28 cellular contexts compared by ENCODE assay signal in genomic region chr15:89248584-89248983, GRCh38. TPM values are rescaled to one million over a fixed set of nuclear protein-coding genes. Genes with fewer than 3 reads are reported as not detected.
DNase-seq lines count a peak whose midpoint lies in the region; ATAC-seq, FAIRE-seq and TF ChIP-seq lines count a peak whose summit lies in the region.
"Had no signal": no experiment of that assay in that cellular context is flagged by ENCODE, and none has a peak within 500 bp of the region (broad histone marks: within the 10 kb centered on the region; RNA-seq: fewer than 3 reads in every experiment).

No MANE protein-coding gene starts in this region.

- no peaks in the 10 kb centered on the region; a peak in 1 of 5 replicates for H3K27me3 ChIP-seq in HepG2 (ENCODE audit: control insufficient read depth in 1 of 2, insufficient read depth in 2 of 2, low read length in 2 of 2)
- H3K27me3 ChIP-seq in right lobe of liver, result no peaks in the 10 kb centered on the region
- no peaks in the 10 kb centered on the region for H3K27me3 ChIP-seq in K562 (ENCODE audit: control insufficient read depth in 2 of 2, insufficient read depth in 2 of 2, low read length in 2 of 2)
- H3K27me3 ChIP-seq: BE2C, BLaER1 had no signal

- H2AFZ ChIP-seq in HepG2 (ENCODE audit: low read length) (no peak overlapping the region), K562 (ENCODE audit: low read depth, low read length) (no peak overlapping the region)

- TF ChIP-seq POLR2A in HepG2 (IDR thresholded peaks at IDR 0.05; ENCODE audit: insufficient read depth in 1 of 2, low read depth in 2 of 2, low read length in 2 of 2), result no peak
- no peak for TF ChIP-seq POLR2A in right lobe of liver (IDR thresholded peaks at IDR 0.05)
- TF ChIP-seq POLR2A in K562 (conservative IDR thresholded peaks at IDR 0.05), result no peak

- no peak for ATAC-seq in HepG2
- ATAC-seq in right lobe of liver, result no peak
- ATAC-seq in K562, result no peak

- FAIRE-seq in HepG2 (lab: Jason Lieb, UNC) (no peak), K562 (lab: Jason Lieb, UNC) (no peak)
- FAIRE-seq: GM12891, GM19239 had no signal

- in situ Hi-C loops in HepG2 (cut with HindIII; ENCODE audit: extremely low pct_ligation_motif_present, low pct_unique_long_range_greater_than_20kb), result no loop called here
- in situ Hi-C loops in K562 (cut with MboI), result no loop called here

- TF ChIP-seq RAD21 in HepG2 (CRISPR knock-in tag; IDR thresholded peaks at IDR 0.05) (no peak), K562 (CRISPR knock-in tag; conservative IDR thresholded peaks at IDR 0.05 in 1 of 2, IDR thresholded peaks at IDR 0.05 in 1 of 2) (no peak)

- H4K20me1 ChIP-seq in HepG2 (ENCODE audit: insufficient read depth, low read length) (no peaks in the 10 kb centered on the region), K562 (replicated peaks; ENCODE audit: control insufficient read depth, insufficient read depth, low read length) (0 out of 2 replicates have a peak, but pooled peaks cover 10% of the 10 kb centered on the region)

- TF ChIP-seq CTCF in HepG2 (CRISPR knock-in tag; IDR thresholded peaks at IDR 0.05) (no peak), right lobe of liver (IDR thresholded peaks at IDR 0.05) (no peak), K562 (IDR thresholded peaks at IDR 0.05 in 2 of 3, conservative IDR thresholded peaks at IDR 0.05 in 1 of 3; ENCODE audit: insufficient read depth in 2 of 3, low read depth in 1 of 3, low read length in 3 of 3) (no peak)

- H3K4me1 ChIP-seq in HepG2 (ENCODE audit: insufficient read depth, low read length) (peaks cover 12% of the 10 kb centered on the region), right lobe of liver (peaks cover 0 to 6% (median 0%) of the 10 kb centered on the region in 4 donors), K562 (replicated peaks in 1 of 2; ENCODE audit: control insufficient read depth in 2 of 2, insufficient read depth in 2 of 2, low read length in 2 of 2) (peaks cover 8 to 10% of the 10 kb centered on the region in 2 experiments; a peak in 4 of 5 replicates)
- H3K4me1 ChIP-seq: BE2C had no signal

- 96% methylated on average over 2 of the region's 2 CpGs for WGBS in HepG2 (ENCODE audit: low lambda C conversion rate)
- WGBS in right lobe of liver (ENCODE audit: insufficient coverage, low coverage, low lambda C conversion rate, missing lambda C conversion rate), result 95% methylated on average over 2 of the region's 2 CpGs
- WGBS in K562 (ENCODE audit: insufficient coverage, low coverage, missing lambda C conversion rate), result 96% methylated on average over 2 of the region's 2 CpGs

- DNase-seq in HepG2 (ENCODE audit: low spot score), result no peak
- DNase-seq in right lobe of liver, result no peak
- no peak for DNase-seq in K562 (ENCODE audit: extremely low read depth in 1 of 4, low spot score in 3 of 4)
- no peak for DNase-seq in KG1 (lab: John Stamatoyannopoulos, UW)
- DNase-seq in GM03348 (ENCODE audit: low spot score), result no peak
- DNase-seq: ACHN; BE2C; C1 segment of cervical spinal cord; CD4-positive, alpha-beta memory T cell; CD4-positive, CD25-positive, alpha-beta regulatory T cell; CD8-positive, alpha-beta memory T cell; COR-L47; DMS 273 treated with DMSO at 0.1 percent for 48 hours; DMS153; DMS53; DMS79; DND-41; EL; GDM1 had no signal

- intact Hi-C loops in HepG2 (cut with micrococcal nuclease; ENCODE audit: unreplicated experiment), result no loop called here
- intact Hi-C loops in right lobe of liver (cut with DNase I), result no loop called here
- intact Hi-C loops in K562 (cut with micrococcal nuclease), result no loop called here

- POLR2A ChIA-PET in HepG2 (lab: Yijun Ruan, JAX) (no interaction called here), K562 (lab: Yijun Ruan, JAX) (interaction anchor here (0.7 kb wide), 1 partner anchor 8 kb away, joined by 4 read pairs; no protein-coding TSS in a partner anchor)

- BruUV-seq in HepG2 (replicated peaks; lab: Mats Ljungman, UMichigan) (no TSS peak), K562 (replicated peaks; lab: Mats Ljungman, UMichigan) (no TSS peak)

- TF ChIP-seq EP300 in HepG2 (IDR thresholded peaks at IDR 0.05; ENCODE audit: low read depth in 2 of 2, low read length in 2 of 2), result no peak
- no peak for TF ChIP-seq EP300 in HepG2 (CRISPR knock-in tag; IDR thresholded peaks at IDR 0.05; ENCODE audit: borderline replicate concordance)
- no peak for TF ChIP-seq EP300 in K562 (IDR thresholded peaks at IDR 0.05; ENCODE audit: low read length)

- peaks cover 3 to 12% of the 10 kb centered on the region in 2 experiments; a peak in 3 of 5 replicates for H3K36me3 ChIP-seq in HepG2 (replicated peaks in 1 of 2; ENCODE audit: control insufficient read depth in 1 of 2, insufficient read depth in 2 of 2, low read length in 2 of 2)
- no peaks in the 10 kb centered on the region for H3K36me3 ChIP-seq in right lobe of liver
- peaks cover 67% of the 10 kb centered on the region for H3K36me3 ChIP-seq in K562 (ENCODE audit: control insufficient read depth, insufficient read depth, low read length)

- H3K4me2 ChIP-seq in HepG2 (ENCODE audit: low read depth, low read length), result no peak overlapping the region
- H3K4me2 ChIP-seq in K562 (ENCODE audit: insufficient read depth, low read length), result no peak overlapping the region
- H3K4me2 ChIP-seq: BLaER1 had no signal

- no peaks in the 10 kb centered on the region for H3K9me3 ChIP-seq in HepG2 (ENCODE audit: low read length)
- no peaks in the 10 kb centered on the region for H3K9me3 ChIP-seq in right lobe of liver
- H3K9me3 ChIP-seq in K562 (replicated peaks; ENCODE audit: control insufficient read depth, insufficient read depth, low read depth, low read length), result no peaks in the 10 kb centered on the region
- H3K9me3 ChIP-seq: BE2C had no signal

- no peak overlapping the region for H3K9ac ChIP-seq in HepG2 (ENCODE audit: insufficient read depth, low read depth, low read length)
- no peak overlapping the region for H3K9ac ChIP-seq in K562 (ENCODE audit: insufficient read depth in 1 of 2, low read depth in 2 of 2, low read length in 2 of 2)
- H3K9ac ChIP-seq: BLaER1 had no signal

- no peak overlapping the region for H3K4me3 ChIP-seq in HepG2 (replicated peaks in 1 of 3; ENCODE audit: insufficient read depth in 1 of 3, low read depth in 2 of 3, low read length in 3 of 3)
- no peak overlapping the region for H3K4me3 ChIP-seq in right lobe of liver
- H3K4me3 ChIP-seq in K562, result no peak overlapping the region
- H3K4me3 ChIP-seq: BLaER1 had no signal

- CTCF ChIA-PET in HepG2 (lab: Yijun Ruan, JAX; ENCODE audit: low intra/inter-chr PET ratio, low total read pairs) (no interaction called here), K562 (lab: Yijun Ruan, JAX; ENCODE audit: low intra/inter-chr PET ratio) (no interaction called here)

- H3K79me2 ChIP-seq in HepG2 (ENCODE audit: insufficient read depth, low read length) (peaks cover 29% of the 10 kb centered on the region), K562 (ENCODE audit: control insufficient read depth, insufficient read depth, low read length) (peaks cover 51% of the 10 kb centered on the region)

- H3K9me1 ChIP-seq in K562 (ENCODE audit: control insufficient read depth, insufficient read depth, low read length), result peaks cover 4% of the 10 kb centered on the region

- H3K27ac ChIP-seq in HepG2 (ENCODE audit: extremely low read length, insufficient read depth, low read length) (no peak overlapping the region), right lobe of liver (no peak overlapping the region), K562 (ENCODE audit: extremely low read depth, low read depth, low read length) (no peak overlapping the region)
- H3K27ac ChIP-seq: 22Rv1, BLaER1 had no signal

RNA-seq across cellular contexts. Expression of gene FANCI, which starts 4.8 kb away (rescaled TPM):
- total RNA-seq in HepG2 (2016; rRNA removed; fragmentation: Illumina TruSeq; extraction: Trizol), result 68.8 and 99.2 TPM in 2 replicates
- total RNA-seq in HepG2 (2016; cell fraction: cytosol; rRNA removed; fragmentation: Illumina TruSeq; extraction: Trizol; ENCODE audit: low read depth), result 12.0 and 12.8 TPM in 2 replicates
- 67.0 and 92.2 TPM in 2 replicates for total RNA-seq in HepG2 (2016; cell fraction: insoluble cytoplasmic fraction; rRNA removed; fragmentation: Illumina TruSeq; extraction: Trizol)
- 23.1 and 27.0 TPM in 2 replicates for total RNA-seq in HepG2 (2016; cell fraction: membrane; rRNA removed; fragmentation: Illumina TruSeq; extraction: Trizol)
- total RNA-seq in HepG2 (2016; cell fraction: nucleus; rRNA removed; fragmentation: Illumina TruSeq; extraction: Trizol), result 88.5 and 91.5 TPM in 2 replicates
- polyA plus RNA-seq in HepG2 (2011; rRNA removed), result 10.4 and 15.7 TPM in 2 replicates
- polyA plus RNA-seq in HepG2 (2011; cell fraction: cytosol; rRNA removed), result 6.7 and 6.9 TPM in 2 replicates
- polyA plus RNA-seq in HepG2 (2011; cell fraction: nucleus; rRNA removed), result 16.3 and 28.4 TPM in 2 replicates
- polyA plus RNA-seq in HepG2 (2012), result 14.9 and 23.3 TPM in 2 replicates
- polyA plus RNA-seq in HepG2 (2016; cell fraction: cytosol; fragmentation: Illumina TruSeq; extraction: Trizol; ENCODE audit: low read depth), result 4.4 and 5.3 TPM in 2 replicates
- 41.9 and 46.3 TPM in 2 replicates for polyA plus RNA-seq in HepG2 (2016; cell fraction: insoluble cytoplasmic fraction; fragmentation: Illumina TruSeq; extraction: Trizol; ENCODE audit: low read depth)
- polyA plus RNA-seq in HepG2 (2016; cell fraction: membrane; fragmentation: Illumina TruSeq; extraction: Trizol; ENCODE audit: low read depth), result 7.1 and 9.0 TPM in 2 replicates
- polyA plus RNA-seq in HepG2 (2016; cell fraction: nucleus; fragmentation: Illumina TruSeq; extraction: Trizol; ENCODE audit: insufficient read depth, low read depth), result 81.0 and 91.9 TPM in 2 replicates
- polyA minus RNA-seq in HepG2 (2011; rRNA and poly(A)+ RNA removed; ENCODE audit: low replicate concordance), result 18.2 and 76.1 TPM in 2 replicates
- polyA minus RNA-seq in HepG2 (2011; cell fraction: cytosol; rRNA and poly(A)+ RNA removed), result 15.2 and 17.1 TPM in 2 replicates
- polyA minus RNA-seq in HepG2 (2011; cell fraction: nucleus; rRNA and poly(A)+ RNA removed), result 43.0 and 46.0 TPM in 2 replicates
- 1 to 10 TPM in 5 of 6 experiments, under 1 TPM in 1; 0.98 to 7.2 (median 2.8) TPM for total RNA-seq in right lobe of liver
- total RNA-seq in K562 (2011; cell fraction: chromatin; rRNA removed; ENCODE audit: low replicate concordance), result 200 and 563 TPM in 2 replicates
- 88.4 and 105 TPM in 2 replicates for total RNA-seq in K562 (2011; cell fraction: nucleolus; rRNA removed)
- 165 and 199 TPM in 2 replicates for total RNA-seq in K562 (2011; cell fraction: nucleoplasm; rRNA removed)
- 72.1 and 75.0 TPM in 2 replicates for total RNA-seq in K562 (2014; rRNA removed)
- total RNA-seq in K562 (2014; rRNA removed; fragmentation: Illumina TruSeq; extraction: Trizol), result 148 and 174 TPM in 2 replicates
- total RNA-seq in K562 (2015; rRNA removed; fragmentation: Illumina TruSeq; extraction: Trizol), result 114 and 117 TPM in 2 replicates
- 148 and 150 TPM in 2 replicates for total RNA-seq in K562 (2021)
- 136 and 165 TPM in 2 replicates for polyA plus RNA-seq in K562 (2011; rRNA removed)
- polyA plus RNA-seq in K562 (2011; cell fraction: cytosol; rRNA removed), result 29.1 and 43.5 TPM in 2 replicates
- 140 and 157 TPM in 2 replicates for polyA plus RNA-seq in K562 (2011; cell fraction: nucleus; rRNA removed)
- 98.0 and 135 TPM in 2 replicates for polyA plus RNA-seq in K562 (2012)
- 107 and 118 TPM in 2 replicates for polyA plus RNA-seq in K562 (2014; fragmentation: Illumina TruSeq; extraction: Trizol)
- 100 to 1,000 TPM in 1 of 2 experiments, 10 to 100 TPM in 1; 76.0 to 137 TPM for polyA plus RNA-seq in K562 (2014; fragmentation: Nextera tagmentation; extraction: Ambion mirVana)
- polyA plus RNA-seq in K562 (2014; rRNA removed), result 107 and 131 TPM in 2 replicates
- polyA minus RNA-seq in K562 (2011; rRNA and poly(A)+ RNA removed), result 189 and 196 TPM in 2 replicates
- 54.4 and 75.7 TPM in 2 replicates for polyA minus RNA-seq in K562 (2011; cell fraction: cytosol; rRNA and poly(A)+ RNA removed)
- 92.8 and 184 TPM in 2 replicates for polyA minus RNA-seq in K562 (2011; cell fraction: nucleus; rRNA and poly(A)+ RNA removed)

RNA-seq across cellular contexts. Expression of gene RLBP1, which starts 27.2 kb away (rescaled TPM):
- total RNA-seq in HepG2 (2016; rRNA removed; fragmentation: Illumina TruSeq; extraction: Trizol), result not detected in 2 replicates
- total RNA-seq in HepG2 (2016; cell fraction: cytosol; rRNA removed; fragmentation: Illumina TruSeq; extraction: Trizol; ENCODE audit: low read depth), result not detected in 2 replicates
- 0.24 TPM in 1 of 2 replicates, not detected in the other for total RNA-seq in HepG2 (2016; cell fraction: insoluble cytoplasmic fraction; rRNA removed; fragmentation: Illumina TruSeq; extraction: Trizol)
- not detected in 2 replicates for total RNA-seq in HepG2 (2016; cell fraction: membrane; rRNA removed; fragmentation: Illumina TruSeq; extraction: Trizol)
- total RNA-seq in HepG2 (2016; cell fraction: nucleus; rRNA removed; fragmentation: Illumina TruSeq; extraction: Trizol), result not detected in 2 replicates
- 0.07 and 0.22 TPM in 2 replicates for polyA plus RNA-seq in HepG2 (2011; rRNA removed)
- 0.05 and 0.13 TPM in 2 replicates for polyA plus RNA-seq in HepG2 (2011; cell fraction: cytosol; rRNA removed)
- 0.57 and 0.61 TPM in 2 replicates for polyA plus RNA-seq in HepG2 (2011; cell fraction: nucleus; rRNA removed)
- 0.35 TPM in 1 of 2 replicates, not detected in the other for polyA plus RNA-seq in HepG2 (2012)
- not detected in 2 replicates for polyA plus RNA-seq in HepG2 (2016; cell fraction: cytosol; fragmentation: Illumina TruSeq; extraction: Trizol; ENCODE audit: low read depth)
- polyA plus RNA-seq in HepG2 (2016; cell fraction: insoluble cytoplasmic fraction; fragmentation: Illumina TruSeq; extraction: Trizol; ENCODE audit: low read depth), result not detected in 2 replicates
- polyA plus RNA-seq in HepG2 (2016; cell fraction: membrane; fragmentation: Illumina TruSeq; extraction: Trizol; ENCODE audit: low read depth), result not detected in 2 replicates
- not detected in 2 replicates for polyA plus RNA-seq in HepG2 (2016; cell fraction: nucleus; fragmentation: Illumina TruSeq; extraction: Trizol; ENCODE audit: insufficient read depth, low read depth)
- not detected in 2 replicates for polyA minus RNA-seq in HepG2 (2011; rRNA and poly(A)+ RNA removed; ENCODE audit: low replicate concordance)
- polyA minus RNA-seq in HepG2 (2011; cell fraction: cytosol; rRNA and poly(A)+ RNA removed), result not detected in 2 replicates
- not detected in 2 replicates for polyA minus RNA-seq in HepG2 (2011; cell fraction: nucleus; rRNA and poly(A)+ RNA removed)
- not detected for total RNA-seq in right lobe of liver
- not detected in 2 replicates for total RNA-seq in K562 (2011; cell fraction: chromatin; rRNA removed; ENCODE audit: low replicate concordance)
- not detected in 2 replicates for total RNA-seq in K562 (2011; cell fraction: nucleolus; rRNA removed)
- total RNA-seq in K562 (2011; cell fraction: nucleoplasm; rRNA removed), result not detected in 2 replicates
- total RNA-seq in K562 (2014; rRNA removed), result 0.05 TPM in 1 of 2 replicates, not detected in the other
- total RNA-seq in K562 (2014; rRNA removed; fragmentation: Illumina TruSeq; extraction: Trizol), result not detected in 2 replicates
- total RNA-seq in K562 (2015; rRNA removed; fragmentation: Illumina TruSeq; extraction: Trizol), result not detected in 2 replicates
- not detected in 2 replicates for total RNA-seq in K562 (2021)
- polyA plus RNA-seq in K562 (2011; rRNA removed), result not detected in 2 replicates
- polyA plus RNA-seq in K562 (2011; cell fraction: cytosol; rRNA removed), result not detected in 2 replicates
- polyA plus RNA-seq in K562 (2011; cell fraction: nucleus; rRNA removed), result not detected in 2 replicates
- 0.13 and 0.57 TPM in 2 replicates for polyA plus RNA-seq in K562 (2012)
- polyA plus RNA-seq in K562 (2014; fragmentation: Illumina TruSeq; extraction: Trizol), result not detected in 2 replicates
- not detected for polyA plus RNA-seq in K562 (2014; fragmentation: Nextera tagmentation; extraction: Ambion mirVana)
- not detected in 2 replicates for polyA plus RNA-seq in K562 (2014; rRNA removed)
- not detected in 2 replicates for polyA minus RNA-seq in K562 (2011; rRNA and poly(A)+ RNA removed)
- not detected in 2 replicates for polyA minus RNA-seq in K562 (2011; cell fraction: cytosol; rRNA and poly(A)+ RNA removed)
- polyA minus RNA-seq in K562 (2011; cell fraction: nucleus; rRNA and poly(A)+ RNA removed), result not detected in 2 replicates
- total RNA-seq: A172; A673; CD4-positive, alpha-beta memory T cell; CD4-positive, CD25-positive, alpha-beta regulatory T cell; CD8-positive, alpha-beta memory T cell; Daoy had no signal
- polyA plus RNA-seq: AG04450; CD14-positive monocyte; CD4-positive, alpha-beta memory T cell; CD4-positive, CD25-positive, alpha-beta regulatory T cell; CD8-positive, alpha-beta memory T cell had no signal

Comparison
In these comparisons a context has a peak if more than half of its experiments do, and no peak if none do; other contexts are left out.
1. Of the 241 proteins assayed by ChIP-seq in both HepG2 and K562: peak only in HepG2: MAFK; only in K562: none; in both: none; in neither: 240.